In the genomic region with DNA sequence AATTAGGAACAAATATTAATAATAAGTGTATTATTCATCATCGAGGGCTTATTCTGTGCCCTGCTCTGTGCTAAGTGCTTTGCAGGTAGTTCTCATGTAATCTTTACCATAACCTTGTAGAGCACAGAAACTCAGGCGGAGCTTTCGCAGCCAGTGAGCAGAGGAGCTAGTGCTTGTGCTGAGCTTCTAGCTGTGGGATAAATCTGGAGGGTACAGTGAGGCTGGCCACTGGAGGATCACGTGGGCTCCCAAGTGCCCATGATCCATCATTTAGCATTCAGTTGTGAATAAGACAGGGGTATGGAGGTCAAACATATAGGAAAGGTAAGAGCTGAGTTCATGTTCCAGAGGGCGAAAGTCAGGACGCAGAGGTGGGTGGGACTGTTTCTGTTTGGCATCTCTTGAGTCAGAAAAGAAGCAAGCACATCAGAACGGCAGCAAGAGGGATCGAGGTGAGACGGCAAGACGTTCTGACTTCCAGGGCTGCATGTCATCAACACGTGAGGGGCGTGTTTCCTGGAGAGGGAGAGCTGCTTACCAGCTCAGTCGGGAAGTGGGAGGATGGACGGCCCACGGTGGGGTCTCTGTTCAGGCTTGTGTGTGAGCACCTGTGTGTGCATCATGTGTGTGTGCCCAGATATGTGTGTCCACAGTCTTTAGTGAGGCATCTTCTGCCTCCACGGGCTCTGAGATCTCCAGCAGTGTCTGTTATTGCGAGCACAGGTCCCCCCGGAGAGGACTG, we compare ENCODE assay signal across 3 cellular contexts.
TF ChIP-seq lines count a peak whose summit lies in the region.

No MANE protein-coding gene starts in this region.

TF ChIP-seq in A549, 52 proteins besides CTCF, POLR2A, EP300 and RAD21 (continues in another document):
- TF ChIP-seq FOSB (CRISPR knock-in tag; IDR thresholded peaks at IDR 0.05): no peak
- TF ChIP-seq HOXB5 (CRISPR knock-in tag; IDR thresholded peaks at IDR 0.05): no peak
- TF ChIP-seq ZSCAN20 (CRISPR knock-in tag; IDR thresholded peaks at IDR 0.05): no peak
- TF ChIP-seq MAFK (IDR thresholded peaks at IDR 0.05; ENCODE audit: partially characterized antibody): no peak
- TF ChIP-seq, protein P1, sequence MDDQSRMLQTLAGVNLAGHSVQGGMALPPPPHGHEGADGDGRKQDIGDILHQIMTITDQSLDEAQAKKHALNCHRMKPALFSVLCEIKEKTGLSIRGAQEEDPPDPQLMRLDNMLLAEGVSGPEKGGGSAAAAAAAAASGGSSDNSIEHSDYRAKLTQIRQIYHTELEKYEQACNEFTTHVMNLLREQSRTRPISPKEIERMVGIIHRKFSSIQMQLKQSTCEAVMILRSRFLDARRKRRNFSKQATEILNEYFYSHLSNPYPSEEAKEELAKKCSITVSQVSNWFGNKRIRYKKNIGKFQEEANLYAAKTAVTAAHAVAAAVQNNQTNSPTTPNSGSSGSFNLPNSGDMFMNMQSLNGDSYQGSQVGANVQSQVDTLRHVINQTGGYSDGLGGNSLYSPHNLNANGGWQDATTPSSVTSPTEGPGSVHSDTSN (IDR thresholded peaks at IDR 0.05): no peak
- no peak for TF ChIP-seq SREBF2 (IDR thresholded peaks at IDR 0.05)
- TF ChIP-seq KDM5A (IDR thresholded peaks at IDR 0.05): no peak
- TF ChIP-seq, protein P2, sequence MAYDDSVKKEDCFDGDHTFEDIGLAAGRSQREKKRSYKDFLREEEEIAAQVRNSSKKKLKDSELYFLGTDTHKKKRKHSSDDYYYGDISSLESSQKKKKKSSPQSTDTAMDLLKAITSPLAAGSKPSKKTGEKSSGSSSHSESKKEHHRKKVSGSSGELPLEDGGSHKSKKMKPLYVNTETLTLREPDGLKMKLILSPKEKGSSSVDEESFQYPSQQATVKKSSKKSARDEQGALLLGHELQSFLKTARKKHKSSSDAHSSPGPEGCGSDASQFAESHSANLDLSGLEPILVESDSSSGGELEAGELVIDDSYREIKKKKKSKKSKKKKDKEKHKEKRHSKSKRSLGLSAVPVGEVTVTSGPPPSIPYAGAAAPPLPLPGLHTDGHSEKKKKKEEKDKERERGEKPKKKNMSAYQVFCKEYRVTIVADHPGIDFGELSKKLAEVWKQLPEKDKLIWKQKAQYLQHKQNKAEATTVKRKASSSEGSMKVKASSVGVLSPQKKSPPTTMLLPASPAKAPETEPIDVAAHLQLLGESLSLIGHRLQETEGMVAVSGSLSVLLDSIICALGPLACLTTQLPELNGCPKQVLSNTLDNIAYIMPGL (CRISPR knock-in tag; IDR thresholded peaks at IDR 0.05; ENCODE audit: borderline replicate concordance): no peak
- TF ChIP-seq RARB (CRISPR knock-in tag; IDR thresholded peaks at IDR 0.05): no peak
- no peak for TF ChIP-seq RNF2 (IDR thresholded peaks at IDR 0.05; ENCODE audit: borderline replicate concordance, low read depth)
- TF ChIP-seq, protein P3, sequence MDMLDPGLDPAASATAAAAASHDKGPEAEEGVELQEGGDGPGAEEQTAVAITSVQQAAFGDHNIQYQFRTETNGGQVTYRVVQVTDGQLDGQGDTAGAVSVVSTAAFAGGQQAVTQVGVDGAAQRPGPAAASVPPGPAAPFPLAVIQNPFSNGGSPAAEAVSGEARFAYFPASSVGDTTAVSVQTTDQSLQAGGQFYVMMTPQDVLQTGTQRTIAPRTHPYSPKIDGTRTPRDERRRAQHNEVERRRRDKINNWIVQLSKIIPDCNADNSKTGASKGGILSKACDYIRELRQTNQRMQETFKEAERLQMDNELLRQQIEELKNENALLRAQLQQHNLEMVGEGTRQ (IDR thresholded peaks at IDR 0.05): no peak
- TF ChIP-seq CBX8 (IDR thresholded peaks at IDR 0.05): no peak
- no peak for TF ChIP-seq CEBPB (IDR thresholded peaks at IDR 0.05)
- no peak for TF ChIP-seq ZFP36 (IDR thresholded peaks at IDR 0.05; ENCODE audit: borderline replicate concordance, partially characterized antibody)
- TF ChIP-seq, protein P4, sequence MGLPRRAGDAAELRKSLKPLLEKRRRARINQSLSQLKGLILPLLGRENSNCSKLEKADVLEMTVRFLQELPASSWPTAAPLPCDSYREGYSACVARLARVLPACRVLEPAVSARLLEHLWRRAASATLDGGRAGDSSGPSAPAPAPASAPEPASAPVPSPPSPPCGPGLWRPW (IDR thresholded peaks at IDR 0.05): no peak
- no peak for TF ChIP-seq MAX (IDR thresholded peaks at IDR 0.05)
- TF ChIP-seq CHD4 (IDR thresholded peaks at IDR 0.05; ENCODE audit: borderline replicate concordance): no peak
- TF ChIP-seq BHLHE40 (IDR thresholded peaks at IDR 0.05; ENCODE audit: low read depth, low read length): no peak

TF ChIP-seq in IMR-90, 13 proteins besides CTCF, POLR2A, EP300 and RAD21:
- TF ChIP-seq MAZ (IDR thresholded peaks at IDR 0.05; ENCODE audit: borderline replicate concordance, low read depth, low read length) (no peak), RCOR1 (IDR thresholded peaks at IDR 0.05; ENCODE audit: insufficient replicate concordance, low read length) (no peak), FOS (IDR thresholded peaks at IDR 0.05; ENCODE audit: low read depth, low read length) (no peak), CEBPB (IDR thresholded peaks at IDR 0.05; ENCODE audit: low read depth, low read length) (no peak), RFX5 (IDR thresholded peaks at IDR 0.05; ENCODE audit: low read depth, low read length) (no peak), CHD1 (IDR thresholded peaks at IDR 0.05; ENCODE audit: low read depth, low read length) (no peak), SMC3 (IDR thresholded peaks at IDR 0.05; ENCODE audit: low read depth, low read length) (no peak), BHLHE40 (IDR thresholded peaks at IDR 0.05; ENCODE audit: low read depth, low read length) (no peak)

TF ChIP-seq in H1, 55 proteins besides CTCF, POLR2A, EP300 and RAD21:
- TF ChIP-seq CEBPB (IDR thresholded peaks at IDR 0.05; ENCODE audit: low read depth, low read length): no peak
- no peak for TF ChIP-seq CBX8 (IDR thresholded peaks at IDR 0.05; ENCODE audit: borderline replicate concordance, low read depth, low read length)
- no peak for TF ChIP-seq ZNF274 (IDR thresholded peaks at IDR 0.05; ENCODE audit: borderline replicate concordance, extremely low read depth, low read length)
- TF ChIP-seq POU5F1 (IDR thresholded peaks at IDR 0.05; ENCODE audit: low read depth, low read length): no peak
